In the genomic region with DNA sequence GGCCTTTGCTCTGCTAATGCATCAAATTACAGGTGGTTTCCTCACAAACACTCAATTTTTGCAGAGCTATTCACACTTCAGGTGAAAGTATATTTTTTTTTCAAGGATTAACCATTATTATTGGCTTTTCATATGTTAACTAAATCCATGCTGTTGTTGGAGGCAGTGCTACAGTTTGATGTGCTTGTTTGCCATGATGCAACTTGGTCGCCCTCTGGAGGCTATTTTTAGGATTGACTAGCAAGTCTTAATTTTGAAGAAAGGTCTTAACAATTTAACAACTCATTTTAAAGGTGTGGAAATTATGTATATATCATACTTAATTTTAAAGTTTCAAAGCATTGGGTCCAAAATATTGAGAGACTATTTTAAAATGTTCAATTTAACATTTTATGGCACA, we compare ENCODE assay signal across 9 cellular contexts.
DNase-seq lines count a peak whose midpoint lies in the region; ATAC-seq and TF ChIP-seq lines count a peak whose summit lies in the region.
"Had no signal": no experiment of that assay in that cellular context is flagged by ENCODE, and none has a peak within 500 bp of the region (broad histone marks: within the 10 kb centered on the region; RNA-seq: fewer than 3 reads in every experiment).

No MANE protein-coding gene starts in this region.

- H3K4me3 ChIP-seq in choroid plexus epithelial cell (ENCODE audit: low read depth, low read length), result no peak overlapping the region

- TF ChIP-seq CTCF in C4-2B (conservative IDR thresholded peaks at IDR 0.05), result peak; percentile 73
- peak; percentile 29 for TF ChIP-seq CTCF in GM13976 (IDR thresholded peaks at IDR 0.05; ENCODE audit: borderline replicate concordance, control extremely low read depth, extremely low read depth, insufficient read depth, missing control alignments)
- peak; percentile 63 for TF ChIP-seq CTCF in choroid plexus epithelial cell (conservative IDR thresholded peaks at IDR 0.05; ENCODE audit: low read depth, low read length)
- peak; percentile 75 for TF ChIP-seq CTCF in mesothelial cell of epicardium (IDR thresholded peaks at IDR 0.05; ENCODE audit: unreplicated experiment)

- no peak overlapping the region for H3K27ac Mint-ChIP-seq in mesothelial cell of epicardium

- H3K9me3 Mint-ChIP-seq in mesothelial cell of epicardium, result no peaks in the 10 kb centered on the region

- DNase-seq in GM13976 (ENCODE audit: low spot score) (peak; percentile 7), NCI-H2196 treated with DMSO at 0.1 percent for 48 hours (lab: John Stamatoyannopoulos, UW; ENCODE audit: unreplicated experiment) (peak; percentile 0), choroid plexus epithelial cell (ENCODE audit: low read depth) (peak; percentile 72), mesothelial cell of epicardium (ENCODE audit: low spot score in 2 of 2, unreplicated experiment in 2 of 2) (peak in 1 of 2 experiments; percentile 47), NCI-H774 (lab: John Stamatoyannopoulos, UW) (no peak)

- in situ Hi-C loops in GM13976 (cut with MboI; ENCODE audit: low sequenced_read_pairs, unreplicated experiment), result no loop called here

- no peak overlapping the region for H3K4me3 Mint-ChIP-seq in mesothelial cell of epicardium

- ATAC-seq in GM21526 (IDR thresholded peaks at IDR 0.05; ENCODE audit: low FRiP score, unreplicated experiment) (no peak), HG03432 (IDR thresholded peaks at IDR 0.05; ENCODE audit: unreplicated experiment) (no peak)

- H3K36me3 Mint-ChIP-seq in mesothelial cell of epicardium, result no peaks in the 10 kb centered on the region

- H3K27me3 Mint-ChIP-seq in mesothelial cell of epicardium (ENCODE audit: low read depth), result no peaks in the 10 kb centered on the region

- H3K4me1 Mint-ChIP-seq in mesothelial cell of epicardium, result no peaks in the 10 kb centered on the region

- no peak overlapping the region for H3K27ac ChIP-seq in C4-2B
- H3K27ac ChIP-seq: neutrophil had no signal
